In the genomic region with DNA sequence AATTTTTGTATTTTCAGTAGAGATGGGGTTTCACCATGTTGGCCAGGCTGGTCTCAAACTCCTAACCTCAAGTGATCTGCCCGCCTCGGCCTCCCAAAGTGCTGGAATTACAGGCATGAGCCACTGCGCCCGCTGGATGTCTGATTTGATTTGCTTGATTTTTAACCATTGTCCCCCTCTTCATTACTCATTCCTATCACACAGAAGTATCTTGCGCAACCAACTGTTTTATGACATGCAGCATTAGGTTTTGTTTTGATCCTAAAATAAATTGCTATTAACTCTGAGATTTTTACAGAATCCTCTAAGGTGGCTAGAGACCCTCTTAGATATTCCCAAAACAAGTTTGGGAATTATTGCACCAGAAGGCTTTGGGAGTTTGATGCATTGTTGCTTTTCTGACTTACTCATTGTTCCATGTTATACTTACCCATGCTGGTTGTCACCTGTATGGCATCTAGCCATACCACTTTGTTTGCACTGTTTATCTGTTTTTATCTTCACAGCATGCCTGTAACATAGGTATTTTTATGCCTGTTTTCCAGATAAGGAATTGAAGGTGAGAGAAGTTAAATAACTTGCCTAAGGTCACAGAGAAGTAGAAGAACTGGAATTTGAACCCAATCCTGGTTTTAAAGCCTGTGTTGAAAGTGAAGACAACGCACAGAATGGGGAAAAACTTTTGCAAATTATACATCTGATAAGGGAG, we compare ENCODE assay signal across 26 cellular contexts. TPM values are rescaled to one million over a fixed set of nuclear protein-coding genes. Genes with fewer than 3 reads are reported as not detected.
DNase-seq lines count a peak whose midpoint lies in the region; ATAC-seq, FAIRE-seq and TF ChIP-seq lines count a peak whose summit lies in the region.
"Had no signal": no experiment of that assay in that cellular context is flagged by ENCODE, and none has a peak within 500 bp of the region (broad histone marks: within the 10 kb centered on the region; RNA-seq: fewer than 3 reads in every experiment).

No MANE protein-coding gene starts in this region.

- intact Hi-C loops in adrenal gland (cut with DNase I) (no loop called here), left cardiac atrium (cut with DNase I) (no loop called here)

- no peaks in the 10 kb centered on the region for H3K4me1 ChIP-seq in A549
- H3K4me1 ChIP-seq in adrenal gland (replicated peaks in 1 of 2): no peaks in the 10 kb centered on the region
- H3K4me1 ChIP-seq: lower lobe of right lung had no signal

- POLR2A ChIA-PET in A549 (lab: Yijun Ruan, JAX): no interaction called here

- no peak for FAIRE-seq in A549 (lab: Jason Lieb, UNC)
- FAIRE-seq: D721Med, G401.6, islet of Langerhans, TTC549, urothelium cell line had no signal

- no peaks in the 10 kb centered on the region; the same call in none of the 2 replicates for H3K27me3 Mint-ChIP-seq in HFFc6 (ENCODE audit: insufficient read depth)

- peaks cover 7% of the 10 kb centered on the region for H3K4me1 Mint-ChIP-seq in HFFc6 (ENCODE audit: low read depth)

- H3K27ac Mint-ChIP-seq in HFFc6: no peak overlapping the region
- H3K27ac Mint-ChIP-seq: activated CD8-positive, alpha-beta memory T cell treated with anti-CD3 and anti-CD28 coated beads, Interleukin-2, amount 10 ng/mL, durations not matched to agents 7 days and 5 days; activated T-helper 1 cell treated with anti-CD3 and anti-CD28 coated beads, Interleukin-12 subunit alpha, Interleukin-12 subunit beta, Interleukin-2, Interleukin-4 antibody, amounts not matched to agents 30 ng/mL and 10 ng/mL and 1 ng/mL, durations not matched to agents 14 hours and 24 hours and 36 hours had no signal

- no peaks in the 10 kb centered on the region for H3K9me3 ChIP-seq in A549
- H3K9me3 ChIP-seq in adrenal gland (replicated peaks in 1 of 3): no peaks in the 10 kb centered on the region
- H3K9me3 ChIP-seq: lower lobe of right lung had no signal

- no peak for ATAC-seq in A549
- ATAC-seq in GM19452 (IDR thresholded peaks at IDR 0.05; ENCODE audit: unreplicated experiment): no peak
- ATAC-seq in left cardiac atrium: no peak
- no peak for ATAC-seq in HG03095 (IDR thresholded peaks at IDR 0.05; ENCODE audit: unreplicated experiment)
- ATAC-seq: activated CD8-positive, alpha-beta memory T cell treated with anti-CD3 and anti-CD28 coated beads, Interleukin-2, amount 10 ng/mL, durations not matched to agents 7 days and 5 days; activated naive CD4-positive, alpha-beta T cell treated with anti-CD3 and anti-CD28 coated beads, Interleukin-2, amount 50 U/mL, for 72 hours; lower lobe of right lung had no signal

- H3K27ac ChIP-seq in A549 (no peak overlapping the region), adrenal gland (no peak overlapping the region)
- H3K27ac ChIP-seq: lower lobe of right lung had no signal

- TF ChIP-seq RAD21 in A549 (conservative IDR thresholded peaks at IDR 0.05 in 1 of 2, IDR thresholded peaks at IDR 0.05 in 1 of 2): no peak

- no peaks in the 10 kb centered on the region for H3K9me3 Mint-ChIP-seq in HFFc6
- H3K9me3 Mint-ChIP-seq: activated naive CD4-positive, alpha-beta T cell treated with anti-CD3 and anti-CD28 coated beads, Interleukin-2, amount 50 U/mL, for 72 hours; activated T-helper 1 cell treated with anti-CD3 and anti-CD28 coated beads, Interleukin-12 subunit alpha, Interleukin-12 subunit beta, Interleukin-2, Interleukin-4 antibody, amounts not matched to agents 30 ng/mL and 10 ng/mL and 1 ng/mL, durations not matched to agents 14 hours and 24 hours and 36 hours had no signal

- no peaks in the 10 kb centered on the region for H3K36me3 Mint-ChIP-seq in HFFc6 (ENCODE audit: low read depth)
- H3K36me3 Mint-ChIP-seq: activated CD8-positive, alpha-beta memory T cell treated with anti-CD3 and anti-CD28 coated beads, Interleukin-2, amount 10 ng/mL, durations not matched to agents 7 days and 5 days; activated naive CD4-positive, alpha-beta T cell treated with anti-CD3 and anti-CD28 coated beads, Interleukin-2, amount 50 U/mL, for 72 hours had no signal

- no peak overlapping the region for H3K4me3 Mint-ChIP-seq in HFFc6
- H3K4me3 Mint-ChIP-seq: activated CD8-positive, alpha-beta memory T cell treated with anti-CD3 and anti-CD28 coated beads, Interleukin-2, amount 10 ng/mL, durations not matched to agents 7 days and 5 days; activated T-helper 1 cell treated with anti-CD3 and anti-CD28 coated beads, Interleukin-12 subunit alpha, Interleukin-12 subunit beta, Interleukin-2, Interleukin-4 antibody, amounts not matched to agents 30 ng/mL and 10 ng/mL and 1 ng/mL, durations not matched to agents 14 hours and 24 hours and 36 hours had no signal

- TF ChIP-seq EP300 in A549 (IDR thresholded peaks at IDR 0.05): no peak

- H3K4me2 ChIP-seq in A549: no peak overlapping the region

- WGBS in A549 (ENCODE audit: missing lambda C conversion rate): 93% methylated on average over 6 of the region's 6 CpGs
- 83 to 98% (median 94%) methylated on average over 6 of the region's 6 CpGs for WGBS in adrenal gland, 4 donors

- TF ChIP-seq POLR2A in A549 (IDR thresholded peaks at IDR 0.05; ENCODE audit: low read length) (no peak), adrenal gland (IDR thresholded peaks at IDR 0.05) (no peak)

- CTCF ChIA-PET in A549 (lab: Yijun Ruan, JAX): interaction anchor here (0.6 to 0.7 kb wide), 2 partner anchors 74 to 185 kb away, joined by 3 read pairs; no protein-coding TSS in a partner anchor

- in situ Hi-C loops in astrocyte of the cerebellum (cut with HindIII; ENCODE audit: low sequenced_read_pairs): no loop called here

- H3K36me3 ChIP-seq in adrenal gland (replicated peaks in 1 of 2): no peaks in the 10 kb centered on the region
- H3K36me3 ChIP-seq: lower lobe of right lung had no signal

- DNase-seq in A549 (ENCODE audit: low read depth in 1 of 2, low spot score in 1 of 2) (no peak), HFFc6 (peak; percentile 24), astrocyte of the cerebellum (ENCODE audit: low read depth) (peak; percentile 40), iris pigment epithelial cell (ENCODE audit: low read depth) (peak; percentile 40), adrenal gland (no peak), left cardiac atrium (no peak)
- DNase-seq: activated CD4-positive, alpha-beta T cell treated with anti-CD3 and anti-CD28 coated beads for 4 hours; activated CD8-positive, alpha-beta memory T cell treated with anti-CD3 and anti-CD28 coated beads, Interleukin-2, amount 10 ng/mL, durations not matched to agents 7 days and 5 days; C1 segment of cervical spinal cord; hippocampal formation; KG1; lower lobe of right lung; NCI-H1105 treated with DMSO at 0.1 percent for 48 hours; NCI-H2081; NCI-H446 treated with DMSO at 0.1 percent for 48 hours; NK-92 treated with Interleukin-12 subunit alpha and Interleukin-12 subunit beta, amount 100 ng/mL, for 24 hours; retina had no signal

- no peak for TF ChIP-seq CTCF in A549 (IDR thresholded peaks at IDR 0.05)
- TF ChIP-seq CTCF in HFFc6 (IDR thresholded peaks at IDR 0.05): no peak
- no peak for TF ChIP-seq CTCF in astrocyte of the cerebellum (IDR thresholded peaks at IDR 0.05; ENCODE audit: low read depth, low read length, missing control alignments)
- no peak for TF ChIP-seq CTCF in adrenal gland (IDR thresholded peaks at IDR 0.05)

- H3K4me3 ChIP-seq in A549: no peak overlapping the region
- H3K4me3 ChIP-seq in astrocyte of the cerebellum (ENCODE audit: low read depth, low read length): no peak overlapping the region
- no peak overlapping the region for H3K4me3 ChIP-seq in adrenal gland
- H3K4me3 ChIP-seq: lower lobe of right lung had no signal

- no peaks in the 10 kb centered on the region for H3K27me3 ChIP-seq in adrenal gland

TF ChIP-seq in A549, 52 proteins besides CTCF, POLR2A, EP300 and RAD21:
- TF ChIP-seq GATA3 (IDR thresholded peaks at IDR 0.05; ENCODE audit: borderline replicate concordance): no peak
- peak; percentile 56 to 70 for TF ChIP-seq CEBPB (IDR thresholded peaks at IDR 0.05)
- TF ChIP-seq NR3C1 (IDR thresholded peaks at IDR 0.05): no peak

RNA-seq across cellular contexts. Expression of gene PWWP2A, which starts 35.9 kb away (rescaled TPM):
- polyA plus RNA-seq in A549 (2011; rRNA removed) (10.9 and 15.2 TPM in 2 replicates), A549 (2017; fragmentation: RNase III; extraction: RNeasy Plus Mini Kit Qiagen cat#74134 plus additional on column Dnase treatment) (8.7 to 9.0 TPM (median 8.8 TPM) in 3 replicates), adrenal gland (10 to 100 TPM in 2 of 3 donors, 1 to 10 TPM in 1; 7.0 to 30.0 (median 13.5) TPM)
- 4.2 and 5.6 TPM in 2 replicates for polyA plus RNA-seq in A549 (2012; cell fraction: cytosol; rRNA removed)
- polyA plus RNA-seq in A549 (2012; cell fraction: nucleus; rRNA removed): 3.9 and 4.3 TPM in 2 replicates
- polyA minus RNA-seq in A549 (2011; rRNA and poly(A)+ RNA removed): 11.4 and 12.6 TPM in 2 replicates
- 10 to 100 TPM; 11.3 to 12.7 (median 12.3) TPM for total RNA-seq in HFFc6 (2021; fragmentation: NEBNext Ultra II Directional; extraction: Animal tissue kit (Norgen Biotek cat#: 25700))
- total RNA-seq in adrenal gland (10 to 100 TPM; 16.9 to 32.9 (median 24.1) TPM), left cardiac atrium (10 to 100 TPM in 1 of 2 donors, 1 to 10 TPM in 1; 9.9 to 12.4 TPM)

Comparison
In these comparisons a context has a peak if more than half of its experiments do, and no peak if none do; other contexts are left out.
1. DNase-seq: peak in HFFc6 (single experiment), astrocyte of the cerebellum (single experiment) and iris pigment epithelial cell (single experiment); none in A549 (0 of 2), adrenal gland (0 of 7) and left cardiac atrium (single experiment).